ENCODE assay signal across 8 cellular contexts in the genomic region with DNA sequence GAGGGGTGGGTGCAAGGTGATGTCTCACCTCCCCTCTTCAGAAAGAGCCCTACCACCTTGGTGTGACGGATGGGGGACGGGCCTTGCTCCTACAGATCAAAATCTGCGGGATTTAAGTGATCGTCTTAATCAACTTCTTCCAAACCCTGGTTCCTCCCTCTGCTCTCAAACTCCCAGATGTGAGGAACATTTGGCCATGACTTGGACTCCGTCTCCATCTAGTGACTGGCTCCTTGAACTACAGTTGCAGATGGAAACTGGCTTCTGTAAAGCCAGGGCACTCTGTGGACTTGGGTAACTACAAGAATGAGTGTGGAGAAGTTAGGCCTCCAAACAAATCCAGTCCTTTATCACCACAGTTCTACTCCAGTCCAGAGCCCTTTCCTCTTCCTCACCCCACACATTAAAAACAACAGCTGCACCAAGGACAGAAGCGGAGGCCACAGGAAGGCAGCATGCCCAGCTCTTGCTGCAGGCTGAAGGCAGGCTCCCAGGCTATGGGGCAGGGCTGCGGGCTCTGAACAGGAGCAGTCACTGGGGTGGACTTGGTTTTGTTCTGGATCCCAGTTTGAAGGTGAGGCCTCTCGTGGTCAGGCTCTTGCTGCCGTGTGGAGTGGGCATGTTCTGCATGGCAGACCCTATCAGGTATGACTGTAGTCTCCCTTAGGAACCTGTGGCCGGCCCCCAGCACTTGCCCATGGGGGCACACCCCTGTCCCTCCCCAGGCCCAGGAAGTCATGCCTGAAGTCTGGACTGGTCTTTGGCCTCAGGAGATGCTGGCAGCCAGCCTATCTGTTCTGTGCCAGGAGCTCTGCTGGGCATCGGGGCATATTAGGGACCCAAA.
A peak's percentile ranks its signal among the peaks of the same experiment; 100 is the strongest.
DNase-seq lines count a peak whose midpoint lies in the region; ATAC-seq and TF ChIP-seq lines count a peak whose summit lies in the region.

No MANE protein-coding gene starts in this region.

- H3K27me3 Mint-ChIP-seq in activated naive CD8-positive, alpha-beta T cell treated with anti-CD3 and anti-CD28 coated beads, Interleukin-2, amount 50 U/mL, for 24 hours, result peaks cover 2% of the 10 kb centered on the region

- intact Hi-C loops in left ventricle myocardium superior (cut with micrococcal nuclease) (no loop called here), gastrocnemius medialis (cut with DNase I; ENCODE audit: low total_unique reads) (no loop called here)

- no peak overlapping the region for H3K4me3 ChIP-seq in gastrocnemius medialis

- H3K9me3 ChIP-seq in gastrocnemius medialis, result no peaks in the 10 kb centered on the region

- no peak overlapping the region for H3K27ac ChIP-seq in gastrocnemius medialis

- peak in 4 of 5 experiments; percentile 10 to 47 (median 40) for TF ChIP-seq CTCF in gastrocnemius medialis (IDR thresholded peaks at IDR 0.05 in 4 of 5, conservative IDR thresholded peaks at IDR 0.05 in 1 of 5)

- H3K27me3 ChIP-seq in gastrocnemius medialis, result no peaks in the 10 kb centered on the region

- no peak overlapping the region for H3K4me3 Mint-ChIP-seq in activated naive CD8-positive, alpha-beta T cell treated with anti-CD3 and anti-CD28 coated beads, Interleukin-2, amount 50 U/mL, for 24 hours

- H3K4me1 ChIP-seq in gastrocnemius medialis, result no peaks in the 10 kb centered on the region

- in situ Hi-C loops in gastrocnemius medialis (cut with MboI; ENCODE audit: low sequenced_read_pairs in 4 of 4), result no loop called here

- no peaks in the 10 kb centered on the region for H3K36me3 Mint-ChIP-seq in activated naive CD8-positive, alpha-beta T cell treated with anti-CD3 and anti-CD28 coated beads, Interleukin-2, amount 50 U/mL, for 24 hours (ENCODE audit: low read depth)

- DNase-seq in DMS53 (lab: John Stamatoyannopoulos, UW) (peak; percentile 79), GM19240 (ENCODE audit: insufficient read length, low spot score) (peak; percentile 17), NCI-H446 (lab: John Stamatoyannopoulos, UW) (peak; percentile 81 to 93), left ventricle myocardium superior (no peak), gastrocnemius medialis (no peak), mesenteric fat pad (ENCODE audit: low spot score) (no peak)
- DNase-seq in activated naive CD8-positive, alpha-beta T cell treated with anti-CD3 and anti-CD28 coated beads, Interleukin-2, amount 50 U/mL, for 24 hours, result peak; percentile 10

- no peaks in the 10 kb centered on the region for H3K9me3 Mint-ChIP-seq in activated naive CD8-positive, alpha-beta T cell treated with anti-CD3 and anti-CD28 coated beads, Interleukin-2, amount 50 U/mL, for 24 hours

- TF ChIP-seq POLR2A in gastrocnemius medialis (IDR thresholded peaks at IDR 0.05), result no peak

- ATAC-seq in HG03139 (IDR thresholded peaks at IDR 0.05; ENCODE audit: unreplicated experiment), result peak; percentile 56
- ATAC-seq in activated naive CD8-positive, alpha-beta T cell treated with anti-CD3 and anti-CD28 coated beads, Interleukin-2, amount 50 U/mL, for 24 hours, result no peak
- peak; percentile 81 for ATAC-seq in left ventricle myocardium superior
- ATAC-seq in gastrocnemius medialis, result peak in 1 of 2 donors; percentile 50

- H3K4me1 Mint-ChIP-seq in activated naive CD8-positive, alpha-beta T cell treated with anti-CD3 and anti-CD28 coated beads, Interleukin-2, amount 50 U/mL, for 24 hours, result no peaks in the 10 kb centered on the region

- H3K36me3 ChIP-seq in gastrocnemius medialis, result no peaks in the 10 kb centered on the region

- H3K27ac Mint-ChIP-seq in activated naive CD8-positive, alpha-beta T cell treated with anti-CD3 and anti-CD28 coated beads, Interleukin-2, amount 50 U/mL, for 24 hours, result no peak overlapping the region

Comparison
In these comparisons a context has a peak if more than half of its experiments do, and no peak if none do; other contexts are left out.
1. DNase-seq: peak in DMS53 (single experiment), GM19240 (single experiment), NCI-H446 (2 of 2) and activated naive CD8-positive, alpha-beta T cell treated with anti-CD3 and anti-CD28 coated beads, Interleukin-2, amount 50 U/mL, for 24 hours (single experiment); none in left ventricle myocardium superior (single experiment), gastrocnemius medialis (0 of 2) and mesenteric fat pad (single experiment).